8 cellular contexts compared by ENCODE assay signal in the genomic region with DNA sequence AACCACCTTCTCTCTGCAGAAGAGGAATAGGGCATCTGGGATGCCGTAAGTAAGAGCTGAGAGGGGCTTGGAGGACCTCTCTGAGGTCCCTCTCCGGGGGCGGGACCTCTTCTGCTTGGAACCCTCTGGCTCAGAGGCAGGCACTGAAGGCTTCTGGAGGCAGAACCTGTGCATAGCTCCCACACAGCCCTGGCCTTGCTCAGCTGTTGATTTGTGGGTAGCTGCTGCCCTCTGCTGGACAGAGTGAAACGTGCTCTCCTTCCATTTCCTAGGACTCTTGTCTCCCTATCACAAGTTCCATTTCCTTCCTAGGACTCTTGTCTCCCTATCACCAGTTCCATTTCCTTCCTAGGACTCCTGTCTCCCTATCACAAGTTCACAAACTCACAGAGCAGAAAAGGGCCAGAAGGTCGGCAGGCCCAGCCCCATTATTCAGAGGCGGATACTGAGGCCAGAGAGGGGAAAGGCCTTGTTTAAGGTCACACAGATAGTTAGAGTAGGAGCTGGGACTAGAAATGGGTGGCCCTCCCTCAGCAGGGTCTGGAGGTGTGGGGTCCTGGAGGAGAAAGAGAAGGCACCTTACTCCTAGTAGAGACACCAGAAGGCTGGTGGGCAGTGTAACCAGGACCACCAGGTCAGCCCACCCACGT.
DNase-seq lines count a peak whose midpoint lies in the region; ATAC-seq lines count a peak whose summit lies in the region.

No MANE protein-coding gene starts in this region.

- DNase-seq in AG20443 (ENCODE audit: low spot score) = peak; percentile 91
- DNase-seq in NCI-H345 (lab: John Stamatoyannopoulos, UW) = peak; percentile 78
- peak; percentile 62 for DNase-seq in activated CD4-positive, CD25-positive, alpha-beta regulatory T cell treated with anti-CD3 and anti-CD28 coated beads, Interleukin-2, amount 50 U/mL, for 16 hours (ENCODE audit: low read depth, low spot score)
- DNase-seq in central memory CD4-positive, alpha-beta T cell = peak; percentile 54
- DNase-seq in kidney glomerular epithelial cell (lab: John Stamatoyannopoulos, UW) = peak; percentile 81
- peak; percentile 67 for DNase-seq in stimulated activated CD4-positive, alpha-beta T cell treated with anti-CD3 and anti-CD28 coated beads, Interleukin-2, amount 100 ng/mL, for 4 hours (ENCODE audit: low read depth)

- peak; percentile 94 for ATAC-seq in GM19023 (IDR thresholded peaks at IDR 0.05; ENCODE audit: unreplicated experiment)
- peak; percentile 92 for ATAC-seq in HG03175 (IDR thresholded peaks at IDR 0.05; ENCODE audit: unreplicated experiment)

Comparison
In these comparisons a context has a peak if more than half of its experiments do, and no peak if none do; other contexts are left out.
1. Peak in every context shown above with its lines: DNase-seq and ATAC-seq.